ENCODE assay signal across 11 cellular contexts in the genomic region with DNA sequence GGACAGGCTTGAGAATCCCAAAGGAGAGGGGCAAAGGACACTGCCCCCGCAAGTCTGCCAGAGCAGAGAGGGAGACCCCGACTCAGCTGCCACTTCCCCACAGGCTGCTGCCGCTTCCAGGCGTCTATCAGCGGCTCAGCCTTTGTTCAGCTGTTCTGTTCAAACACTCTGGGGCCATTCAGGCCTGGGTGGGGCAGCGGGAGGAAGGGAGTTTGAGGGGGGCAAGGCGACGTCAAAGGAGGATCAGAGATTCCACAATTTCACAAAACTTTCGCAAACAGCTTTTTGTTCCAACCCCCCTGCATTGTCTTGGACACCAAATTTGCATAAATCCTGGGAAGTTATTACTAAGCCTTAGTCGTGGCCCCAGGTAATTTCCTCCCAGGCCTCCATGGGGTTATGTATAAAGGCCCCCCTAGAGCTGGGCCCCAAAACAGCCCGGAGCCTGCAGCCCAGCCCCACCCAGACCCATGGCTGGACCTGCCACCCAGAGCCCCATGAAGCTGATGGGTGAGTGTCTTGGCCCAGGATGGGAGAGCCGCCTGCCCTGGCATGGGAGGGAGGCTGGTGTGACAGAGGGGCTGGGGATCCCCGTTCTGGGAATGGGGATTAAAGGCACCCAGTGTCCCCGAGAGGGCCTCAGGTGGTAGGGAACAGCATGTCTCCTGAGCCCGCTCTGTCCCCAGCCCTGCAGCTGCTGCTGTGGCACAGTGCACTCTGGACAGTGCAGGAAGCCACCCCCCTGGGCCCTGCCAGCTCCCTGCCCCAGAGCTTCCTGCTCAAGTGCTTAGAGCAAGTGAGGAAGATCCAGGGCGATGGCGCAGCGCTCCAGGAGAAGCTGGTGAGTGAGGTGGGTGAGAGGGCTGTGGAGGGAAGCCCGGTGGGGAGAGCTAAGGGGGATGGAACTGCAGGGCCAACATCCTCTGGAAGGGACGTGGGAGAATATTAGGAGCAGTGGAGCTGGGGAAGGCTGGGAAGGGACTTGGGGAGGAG. TPM values are rescaled to one million over a fixed set of nuclear protein-coding genes. Genes with fewer than 3 reads are reported as not detected.
DNase-seq lines count a peak whose midpoint lies in the region; ATAC-seq, FAIRE-seq and TF ChIP-seq lines count a peak whose summit lies in the region.
"Had no signal": no experiment of that assay in that cellular context is flagged by ENCODE, and none has a peak within 500 bp of the region (broad histone marks: within the 10 kb centered on the region; RNA-seq: fewer than 3 reads in every experiment).

A gene with protein sequence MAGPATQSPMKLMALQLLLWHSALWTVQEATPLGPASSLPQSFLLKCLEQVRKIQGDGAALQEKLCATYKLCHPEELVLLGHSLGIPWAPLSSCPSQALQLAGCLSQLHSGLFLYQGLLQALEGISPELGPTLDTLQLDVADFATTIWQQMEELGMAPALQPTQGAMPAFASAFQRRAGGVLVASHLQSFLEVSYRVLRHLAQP (plus strand): TSS at position 436 of the 993 bp plus-strand sequence. CDS start 35 bp downstream, at position 471.

- dilution Hi-C loops in IMR-90 (cut with HindIII; ENCODE audit: low sequenced_read_pairs, unreplicated experiment): no loop called here

- H3K4ac ChIP-seq in IMR-90 (ENCODE audit: low read depth, low read length): peak within 1 kb of the TSS; percentile 80

- peak within 1 kb of the TSS; percentile 91 for H2AK9ac ChIP-seq in IMR-90 (replicated peaks; ENCODE audit: low read depth, low read length, poor library complexity)

- no peak within 1 kb of the TSS for H3K18ac ChIP-seq in IMR-90 (ENCODE audit: low read depth, low read length)

- no peak for TF ChIP-seq RAD21 in IMR-90 (IDR thresholded peaks at IDR 0.05; ENCODE audit: low read length)

- no peak within 1 kb of the TSS for H3K23ac ChIP-seq in IMR-90 (ENCODE audit: low read depth, low read length)

- peak within 1 kb of the TSS; percentile 83; the same call in 2 of the 3 replicates for H2BK15ac ChIP-seq in IMR-90 (ENCODE audit: low read depth, low read length)

- peak within 1 kb of the TSS; percentile 92 for H2AK5ac ChIP-seq in IMR-90 (ENCODE audit: low read depth, low read length)

- TF ChIP-seq POLR2A in IMR-90 (IDR thresholded peaks at IDR 0.05; ENCODE audit: low read depth, low read length): no peak

- no peaks in the 10 kb centered on the region for H3K9me3 ChIP-seq in AG04450 (ENCODE audit: control insufficient read depth, insufficient read depth, low read length)
- no peaks in the 10 kb centered on the region for H3K9me3 ChIP-seq in IMR-90 (ENCODE audit: control insufficient read depth, insufficient read depth, low read length)
- H3K9me3 ChIP-seq in lung (ENCODE audit: control insufficient read depth in 2 of 2, insufficient read depth in 1 of 2, low read length in 1 of 2): no peaks in the 10 kb centered on the region

- WGBS in IMR-90 (ENCODE audit: extremely low coverage in 2 of 2, insufficient read length in 1 of 2), 2 experiments: 81% methylated on average over 6 of the region's 20 CpGs; no CpG with 5 or more reads in 1 of the 2 experiments
- 34 to 37% methylated on average over 20 of the region's 20 CpGs for WGBS in lung, 2 donors

- no peak within 1 kb of the TSS for H4K5ac ChIP-seq in IMR-90 (ENCODE audit: low read depth, low read length)

- peaks cover 0 to 5% of the 10 kb centered on the region in 2 donors for H3K27me3 Mint-ChIP-seq in natural killer cell treated with Interleukin-12 subunit alpha and Interleukin-12 subunit beta and Interleukin-15 and Interleukin-18, amount 100 ng/mL, for 72 hours

- intact Hi-C loops in IMR-90 (cut with micrococcal nuclease): no loop called here

- CTCF ChIA-PET in AG04450 (lab: Charles Lee): interaction anchor here (0.6 to 7.6 kb wide), 10 partner anchors 11 to 343 kb away, joined by 3 to 81 read pairs (median 5); no protein-coding TSS in a partner anchor
- CTCF ChIA-PET in IMR-90 (lab: Yijun Ruan, JAX): interaction anchor here (1.0 to 1.9 kb wide), 4 partner anchors 12 to 98 kb away, joined by 3 to 7 read pairs (median 4); no protein-coding TSS in a partner anchor

- POLR2A ChIA-PET in AG04450 (lab: Yijun Ruan, JAX) (interaction anchor here (0.5 to 0.6 kb wide), 2 partner anchors 147 to 189 kb away, joined by 3 to 8 read pairs; no protein-coding TSS in a partner anchor), IMR-90 (lab: Charles Lee; ENCODE audit: unreplicated experiment) (no interaction called here)

- peak within 1 kb of the TSS; percentile 78 for H2AFZ ChIP-seq in IMR-90 (replicated peaks; ENCODE audit: low read length, poor library complexity)

- TF ChIP-seq CTCF in AG04450 (IDR thresholded peaks at IDR 0.05; ENCODE audit: low read depth, low read length): no peak
- no peak for TF ChIP-seq CTCF in IMR-90 (conservative IDR thresholded peaks at IDR 0.05; ENCODE audit: low read depth, low read length)
- TF ChIP-seq CTCF in bronchial epithelial cell (IDR thresholded peaks at IDR 0.05; ENCODE audit: insufficient read depth, low read length, severe bottlenecking): no peak
- no peak for TF ChIP-seq CTCF in lung (IDR thresholded peaks at IDR 0.05; ENCODE audit: control extremely low read depth, extremely low read depth)

- peaks cover 19% of the 10 kb centered on the region for H3K4me1 ChIP-seq in IMR-90 (ENCODE audit: control insufficient read depth, insufficient read depth, low read length)
- H3K4me1 ChIP-seq in lung (ENCODE audit: control insufficient read depth in 2 of 2, insufficient read depth in 2 of 2, low read length in 2 of 2): peaks cover 0 to 16% of the 10 kb centered on the region in 2 donors

- H3K4me3 Mint-ChIP-seq in natural killer cell treated with Interleukin-12 subunit alpha and Interleukin-12 subunit beta and Interleukin-15 and Interleukin-18, amount 100 ng/mL, for 72 hours: no peak within 1 kb of the TSS
- H3K4me3 Mint-ChIP-seq: activated T-helper 1 cell treated with anti-CD3 and anti-CD28 coated beads, Interleukin-12 subunit alpha, Interleukin-12 subunit beta, Interleukin-2, Interleukin-4 antibody, amounts not matched to agents 30 ng/mL and 10 ng/mL and 1 ng/mL, durations not matched to agents 14 hours and 24 hours and 36 hours had no signal

- H2BK5ac ChIP-seq in IMR-90 (ENCODE audit: low read depth, low read length, poor library complexity, severe bottlenecking): no peak within 1 kb of the TSS

- H3K4me3 ChIP-seq in AG04450 (ENCODE audit: low read depth, low read length) (no peak within 1 kb of the TSS), IMR-90 (ENCODE audit: insufficient read depth, low read depth, low read length) (no peak within 1 kb of the TSS), bronchial epithelial cell (ENCODE audit: low read depth, low read length) (no peak within 1 kb of the TSS), lung (peak within 1 kb of the TSS; percentile 4)

- H3K4me1 Mint-ChIP-seq in natural killer cell treated with Interleukin-12 subunit alpha and Interleukin-12 subunit beta and Interleukin-15 and Interleukin-18, amount 100 ng/mL, for 72 hours (ENCODE audit: low read depth in 2 of 2): peaks cover 11 to 15% of the 10 kb centered on the region in 2 donors

- ATAC-seq in IMR-90 (ENCODE audit: low read depth) (no peak), lung (ENCODE audit: insufficient read depth, low FRiP score) (no peak), GM21717 (IDR thresholded peaks at IDR 0.05; ENCODE audit: unreplicated experiment) (no peak), HG02840 (IDR thresholded peaks at IDR 0.05; ENCODE audit: low FRiP score, unreplicated experiment) (no peak)
- ATAC-seq in natural killer cell treated with Interleukin-12 subunit alpha and Interleukin-12 subunit beta and Interleukin-15 and Interleukin-18, amount 100 ng/mL, for 72 hours: no peak

- FAIRE-seq in bronchial epithelial cell (lab: Jason Lieb, UNC): no peak
- FAIRE-seq: colon had no signal

- 0 out of 4 replicates have a peak, but pooled peaks cover 0 to 6% of the 10 kb centered on the region in 2 experiments for H3K79me1 ChIP-seq in IMR-90 (ENCODE audit: low read depth in 1 of 2, low read length in 2 of 2)

- in situ Hi-C loops in IMR-90 (cut with MboI; ENCODE audit: low sequenced_read_pairs): no loop called here

- no peaks in the 10 kb centered on the region for H3K36me3 Mint-ChIP-seq in natural killer cell treated with Interleukin-12 subunit alpha and Interleukin-12 subunit beta and Interleukin-15 and Interleukin-18, amount 100 ng/mL, for 72 hours

- peak within 1 kb of the TSS; percentile 47 for H2BK120ac ChIP-seq in IMR-90 (ENCODE audit: low read depth, low read length)

- H3K56ac ChIP-seq in IMR-90 (ENCODE audit: extremely low read depth, insufficient read depth, low read length): no peak within 1 kb of the TSS

- no peak within 1 kb of the TSS for H3K27ac Mint-ChIP-seq in natural killer cell treated with Interleukin-12 subunit alpha and Interleukin-12 subunit beta and Interleukin-15 and Interleukin-18, amount 100 ng/mL, for 72 hours
- H3K27ac Mint-ChIP-seq: activated T-helper 1 cell treated with anti-CD3 and anti-CD28 coated beads, Interleukin-12 subunit alpha, Interleukin-12 subunit beta, Interleukin-2, Interleukin-4 antibody, amounts not matched to agents 30 ng/mL and 10 ng/mL and 1 ng/mL, durations not matched to agents 14 hours and 24 hours and 36 hours had no signal

- no peaks in the 10 kb centered on the region for H3K9me3 Mint-ChIP-seq in natural killer cell treated with Interleukin-12 subunit alpha and Interleukin-12 subunit beta and Interleukin-15 and Interleukin-18, amount 100 ng/mL, for 72 hours
- H3K9me3 Mint-ChIP-seq: activated T-helper 1 cell treated with anti-CD3 and anti-CD28 coated beads, Interleukin-12 subunit alpha, Interleukin-12 subunit beta, Interleukin-2, Interleukin-4 antibody, amounts not matched to agents 30 ng/mL and 10 ng/mL and 1 ng/mL, durations not matched to agents 14 hours and 24 hours and 36 hours had no signal

- peak within 1 kb of the TSS; percentile 2 for H3K27ac ChIP-seq in AG04450 (ENCODE audit: low read depth, low read length)
- no peak within 1 kb of the TSS for H3K27ac ChIP-seq in IMR-90 (ENCODE audit: insufficient read depth, low read length)
- H3K27ac ChIP-seq in lung (ENCODE audit: low read depth in 1 of 2, low read length in 1 of 2): peak within 1 kb of the TSS in 1 of 2 donors; percentile 82

- no TSS peak for BruUV-seq in IMR-90 (replicated peaks; lab: Mats Ljungman, UMichigan)

- DNase-seq in AG04450 (ENCODE audit: low read depth, low spot score) (no peak), IMR-90 (no peak), bronchial epithelial cell (ENCODE audit: low read depth) (peak; percentile 40), lung (ENCODE audit: low spot score) (no peak)
- DNase-seq in central memory CD4-positive, alpha-beta T cell: no peak
- DNase-seq in natural killer cell treated with Interleukin-12 subunit alpha and Interleukin-12 subunit beta and Interleukin-15 and Interleukin-18, amount 100 ng/mL, for 72 hours (ENCODE audit: low spot score): no peak
- DNase-seq: C1 segment of cervical spinal cord had no signal

- H3K27me3 ChIP-seq in AG04450 (ENCODE audit: control insufficient read depth, insufficient read depth, low read length) (no peaks in the 10 kb centered on the region), IMR-90 (ENCODE audit: control insufficient read depth, insufficient read depth, low read length) (no peaks in the 10 kb centered on the region; the same call in 1 of the 2 replicates), bronchial epithelial cell (ENCODE audit: control insufficient read depth, insufficient read depth, low read length) (no peaks in the 10 kb centered on the region), lung (ENCODE audit: control insufficient read depth, insufficient read depth) (no peaks in the 10 kb centered on the region)

- peak within 1 kb of the TSS; percentile 63; the same call in 1 of the 2 replicates for H3K14ac ChIP-seq in IMR-90 (replicated peaks; ENCODE audit: low read depth, low read length)

- H3K9ac ChIP-seq in IMR-90 (ENCODE audit: low read depth, low read length): no peak within 1 kb of the TSS

- H3K36me3 ChIP-seq in IMR-90 (ENCODE audit: control insufficient read depth, insufficient read depth, low read length): peaks cover 9% of the 10 kb centered on the region; the same call in 1 of the 2 replicates
- peaks cover 8% of the 10 kb centered on the region for H3K36me3 ChIP-seq in bronchial epithelial cell (ENCODE audit: control insufficient read depth, insufficient read depth, low read length)
- H3K36me3 ChIP-seq in lung (ENCODE audit: control insufficient read depth in 2 of 2, insufficient read depth in 2 of 2, low read length in 2 of 2): peaks cover 2 to 14% of the 10 kb centered on the region in 2 donors

- no peaks in the 10 kb centered on the region for H4K20me1 ChIP-seq in IMR-90 (ENCODE audit: insufficient read depth, low read length)

- no peaks in the 10 kb centered on the region; the same call in 1 of the 2 replicates for H3K9me1 ChIP-seq in IMR-90 (ENCODE audit: insufficient read depth, low read length)

- peak within 1 kb of the TSS; percentile 16 to 42; a peak in 2 of 4 replicates for H4K8ac ChIP-seq in IMR-90 (ENCODE audit: low read depth in 2 of 2, low read length in 2 of 2)

- peak within 1 kb of the TSS; percentile 18; the same call in 1 of the 2 replicates for H2BK20ac ChIP-seq in IMR-90 (ENCODE audit: low read depth, low read length)

- H4K91ac ChIP-seq in IMR-90 (ENCODE audit: insufficient read depth, low read depth, low read length): peak within 1 kb of the TSS; percentile 41; the same call in 1 of the 2 replicates

- H3K4me2 ChIP-seq in IMR-90 (ENCODE audit: low read depth, low read length): no peak within 1 kb of the TSS

RNA-seq across cellular contexts. Expression of the gene that starts here (rescaled TPM):
- polyA plus RNA-seq in AG04450 (2011; rRNA removed) (0.05 TPM in 1 of 2 replicates, not detected in the other), IMR-90 (2012; rRNA removed) (not detected in 2 replicates), lung (100 to 1,000 TPM in 1 of 2 donors, 1 to 10 TPM in 1; 7.8 to 317 TPM)
- not detected in 2 replicates for polyA minus RNA-seq in AG04450 (2011; rRNA and poly(A)+ RNA removed)
- total RNA-seq in IMR-90 (2012; rRNA removed) (not detected in 2 replicates), bronchial epithelial cell (under 0.01 TPM in 1 of 2 replicates, not detected in the other), lung (1 to 10 TPM; 1.7 to 2.9 TPM)
- polyA plus RNA-seq in IMR-90 (2012; cell fraction: cytosol; rRNA removed): 0.03 and 0.05 TPM in 2 replicates
- polyA plus RNA-seq in IMR-90 (2012; cell fraction: nucleus; rRNA removed; ENCODE audit: low replicate concordance): 0.04 TPM in 1 of 2 replicates, not detected in the other
- under 1 TPM in 1 of 2 donors, not detected in 1; 0.78 TPM for total RNA-seq in natural killer cell treated with Interleukin-12 subunit alpha and Interleukin-12 subunit beta and Interleukin-15 and Interleukin-18, amount 100 ng/mL, for 72 hours
- total RNA-seq: activated T-helper 1 cell treated with anti-CD3 and anti-CD28 coated beads, Interleukin-12 subunit alpha, Interleukin-12 subunit beta, Interleukin-2, Interleukin-4 antibody, amounts not matched to agents 30 ng/mL and 10 ng/mL and 1 ng/mL, durations not matched to agents 14 hours and 24 hours and 36 hours had no signal

Comparison
In these comparisons a context has a peak if more than half of its experiments do, and no peak if none do; other contexts are left out.
1. Peak in DNase-seq in bronchial epithelial cell; RNA of the gene not detected or under 1 TPM.